ENCODE assay signal across 27 cellular contexts in genomic region chr5:134273642-134274361, GRCh38. TPM values are rescaled to one million over a fixed set of nuclear protein-coding genes. Genes with fewer than 3 reads are reported as not detected.
A peak's percentile ranks its signal among the peaks of the same experiment; 100 is the strongest.
DNase-seq lines count a peak whose midpoint lies in the region; FAIRE-seq and TF ChIP-seq lines count a peak whose summit lies in the region.
"Had no signal": no experiment of that assay in that cellular context is flagged by ENCODE, and none has a peak within 500 bp of the region (broad histone marks: within the 10 kb centered on the region; RNA-seq: fewer than 3 reads in every experiment).

No MANE protein-coding gene starts in this region.

- no peak overlapping the region for H3K27ac ChIP-seq in H1 (ENCODE audit: low read depth, low read length)
- no peak overlapping the region for H3K27ac ChIP-seq in trophoblast cell (ENCODE audit: low read depth, low read length)
- H3K27ac ChIP-seq: heart left ventricle, KMS-11, upper lobe of right lung had no signal

- H3K4ac ChIP-seq in H1 (replicated peaks; ENCODE audit: insufficient read length, low read depth, low read length), result no peak overlapping the region
- no peak overlapping the region for H3K4ac ChIP-seq in trophoblast cell (ENCODE audit: low read depth, low read length)

- no peak overlapping the region for H2BK120ac ChIP-seq in H1 (replicated peaks; ENCODE audit: low read depth, low read length)
- H2BK120ac ChIP-seq in trophoblast cell (ENCODE audit: insufficient read depth, low read length, poor library complexity), result no peak overlapping the region

- H2BK5ac ChIP-seq in H1 (ENCODE audit: low read depth, low read length), result no peak overlapping the region
- H2BK5ac ChIP-seq in trophoblast cell (ENCODE audit: low read depth, low read length, poor library complexity), result no peak overlapping the region

- TF ChIP-seq CTCF in H1 (IDR thresholded peaks at IDR 0.05; ENCODE audit: control extremely low read depth in 1 of 3, insufficient read depth in 1 of 3, low read depth in 1 of 3, low read length in 3 of 3), result no peak
- TF ChIP-seq CTCF in GM13977 (IDR thresholded peaks at IDR 0.05; ENCODE audit: extremely low read depth, insufficient read depth, missing control alignments), result no peak

- CTCF ChIA-PET in H1 (lab: Charles Lee; ENCODE audit: partially characterized antibody), result interaction anchor here (1.0 kb wide), 1 partner anchor 16 kb away, joined by 7 read pairs; no protein-coding TSS in a partner anchor

- H3K79me1 ChIP-seq in H1 (ENCODE audit: low read depth, low read length) (no peaks in the 10 kb centered on the region), trophoblast cell (ENCODE audit: low read length) (no peaks in the 10 kb centered on the region)

- H3K14ac ChIP-seq in H1 (ENCODE audit: insufficient read length) (no peak overlapping the region), trophoblast cell (ENCODE audit: low read length) (no peak overlapping the region)

- H3K27me3 ChIP-seq in H1 (replicated peaks in 1 of 4; ENCODE audit: control insufficient read depth in 3 of 4, extremely low read depth in 1 of 4, insufficient read depth in 3 of 4, low read length in 3 of 4), result no peaks in the 10 kb centered on the region
- H3K27me3 ChIP-seq in trophoblast cell (ENCODE audit: insufficient read depth, low read length), result no peaks in the 10 kb centered on the region
- H3K27me3 ChIP-seq: heart left ventricle, upper lobe of right lung had no signal

- 85% methylated on average over 3 of the region's 3 CpGs; no CpG with 5 or more reads in 1 of the 2 experiments for WGBS in H1 (ENCODE audit: extremely low coverage in 1 of 2, insufficient coverage in 1 of 2, insufficient read length in 1 of 2, insufficient replicate concordance in 2 of 2, low coverage in 1 of 2, low lambda C conversion rate in 2 of 2, missing lambda C conversion rate in 1 of 2), 2 experiments
- WGBS in trophoblast cell (ENCODE audit: extremely low coverage, insufficient coverage, insufficient read length), result no CpG with 5 or more reads among the region's 3 CpGs

- H3K56ac ChIP-seq in H1 (replicated peaks; ENCODE audit: insufficient read length, low read depth, low read length), result no peak overlapping the region

- no peak overlapping the region for H3K9ac ChIP-seq in H1 (replicated peaks in 1 of 4; ENCODE audit: extremely low read depth in 1 of 4, low read depth in 3 of 4, low read length in 3 of 4)
- no peak overlapping the region for H3K9ac ChIP-seq in trophoblast cell (ENCODE audit: low read length)
- H3K9ac ChIP-seq: KMS-11 had no signal

- no peak overlapping the region for H3K4me3 ChIP-seq in H1 (ENCODE audit: extremely low read depth in 1 of 4, insufficient read depth in 2 of 4, low read depth in 3 of 4, low read length in 4 of 4)
- no peak overlapping the region for H3K4me3 ChIP-seq in trophoblast cell (ENCODE audit: low read depth, low read length)
- H3K4me3 ChIP-seq: heart left ventricle, upper lobe of right lung had no signal

- FAIRE-seq in H1 (lab: Jason Lieb, UNC), result no peak
- FAIRE-seq: GM18507, small intestine had no signal

- no peak overlapping the region for H4K5ac ChIP-seq in H1 (ENCODE audit: insufficient read length, low read depth, low read length)

- peak overlapping the region; percentile 65; the same call in 1 of the 2 replicates for H2AFZ ChIP-seq in H1 (ENCODE audit: low read length)
- H2AFZ ChIP-seq in trophoblast cell (ENCODE audit: insufficient read depth, low read length, poor library complexity), result no peak overlapping the region

- H2BK15ac ChIP-seq in H1 (ENCODE audit: low read length), result no peak overlapping the region

- POLR2A ChIA-PET in H1 (lab: Charles Lee; ENCODE audit: partially characterized antibody), result interaction anchor here (1.5 kb wide), 1 partner anchor 26 kb away, joined by 3 read pairs; no protein-coding TSS in a partner anchor

- H3K4me2 ChIP-seq in H1 (ENCODE audit: insufficient read depth in 1 of 2, low read depth in 2 of 2, low read length in 2 of 2), result no peak overlapping the region
- H3K4me2 ChIP-seq in trophoblast cell (ENCODE audit: low read length), result no peak overlapping the region
- H3K4me2 ChIP-seq: KMS-11 had no signal

- in situ Hi-C loops in GM13977 (cut with MboI; ENCODE audit: low pct_unique_long_range_greater_than_20kb, low sequenced_read_pairs, unreplicated experiment), result no loop called here

- no peaks in the 10 kb centered on the region for H3K79me2 ChIP-seq in H1 (ENCODE audit: control insufficient read depth in 1 of 2, insufficient read depth in 2 of 2, low read length in 2 of 2)
- H3K79me2 ChIP-seq in trophoblast cell (ENCODE audit: control insufficient read depth, insufficient read depth, low read length, poor library complexity), result no peaks in the 10 kb centered on the region

- no peak overlapping the region for H2AK5ac ChIP-seq in H1 (ENCODE audit: low read depth, low read length)
- no peak overlapping the region for H2AK5ac ChIP-seq in trophoblast cell (ENCODE audit: low read length)

- no peak overlapping the region for H2BK20ac ChIP-seq in H1 (ENCODE audit: low read length)

- H4K91ac ChIP-seq in H1 (replicated peaks; ENCODE audit: insufficient read length, low read length), result no peak overlapping the region
- H4K91ac ChIP-seq in trophoblast cell (ENCODE audit: low read depth, low read length), result no peak overlapping the region

- no peaks in the 10 kb centered on the region for H3K36me3 ChIP-seq in H1 (ENCODE audit: control insufficient read depth in 2 of 4, insufficient read depth in 4 of 4, low read length in 3 of 4)
- no peaks in the 10 kb centered on the region for H3K36me3 ChIP-seq in trophoblast cell (ENCODE audit: control insufficient read depth in 1 of 2, insufficient read depth in 2 of 2, low read length in 2 of 2)
- H3K36me3 ChIP-seq: heart left ventricle, upper lobe of right lung had no signal

- TF ChIP-seq RAD21 in H1 (IDR thresholded peaks at IDR 0.05 in 1 of 2, conservative IDR thresholded peaks at IDR 0.05 in 1 of 2; ENCODE audit: low read depth in 2 of 2, low read length in 2 of 2), result no peak

- H3K18ac ChIP-seq in H1 (ENCODE audit: extremely low read depth, low read length) (no peak overlapping the region), trophoblast cell (ENCODE audit: low read length) (no peak overlapping the region)

- H4K12ac ChIP-seq in trophoblast cell (ENCODE audit: low read depth, low read length), result no peak overlapping the region

- H2BK12ac ChIP-seq in H1 (ENCODE audit: low read depth, low read length) (no peak overlapping the region), trophoblast cell (ENCODE audit: low read length) (no peak overlapping the region)

- H3K4me1 ChIP-seq in H1 (replicated peaks in 1 of 4; ENCODE audit: control insufficient read depth in 3 of 4, insufficient read depth in 4 of 4, low read length in 3 of 4) (no peaks in the 10 kb centered on the region), trophoblast cell (ENCODE audit: control insufficient read depth in 1 of 2, insufficient read depth in 2 of 2, low read length in 2 of 2) (no peaks in the 10 kb centered on the region)
- H3K4me1 ChIP-seq: heart left ventricle, upper lobe of right lung had no signal

- H3K23ac ChIP-seq in H1 (ENCODE audit: insufficient read length) (no peak overlapping the region), trophoblast cell (ENCODE audit: low read length) (no peak overlapping the region)

- DNase-seq in NCI-H2171 treated with DMSO at 0.1 percent for 48 hours (lab: John Stamatoyannopoulos, UW) (peak; percentile 76), NCI-H2171 (lab: John Stamatoyannopoulos, UW) (no peak), NCI-H524 (lab: John Stamatoyannopoulos, UW) (peak; percentile 55 to 82), H1 (ENCODE audit: low read depth in 1 of 2, low spot score in 2 of 2) (no peak), trophoblast cell (peak; percentile 40 to 82), NOMO-1 (lab: John Stamatoyannopoulos, UW; ENCODE audit: unreplicated experiment in 2 of 2) (no peak), GM13977 (ENCODE audit: low spot score) (no peak), T1000 (lab: John Stamatoyannopoulos, UW) (no peak)
- DNase-seq: activated CD4-positive, CD25-positive, alpha-beta regulatory T cell treated with anti-CD3 and anti-CD28 coated beads, Interleukin-2, amount 50 U/mL, for 72 hours; activated CD8-positive, alpha-beta T cell treated with anti-CD3 and anti-CD28 coated beads for 36 hours; activated naive CD8-positive, alpha-beta T cell treated with anti-CD3 and anti-CD28 coated beads, Interleukin-2, amount 50 U/mL, for 24 hours; CD8-positive, alpha-beta memory T cell; GDM1; GOT3; heart left ventricle; left colon; MV-4-11; NCI-H187 treated with DMSO at 0.1 percent for 48 hours; nucleus accumbens; retina; Right ventricle myocardium superior; small intestine; stimulated activated CD4-positive, alpha-beta T cell treated with anti-CD3 and anti-CD28 coated beads, Interleukin-2, amount 100 ng/mL, for 24 hours; substantia nigra; upper lobe of right lung had no signal

- no peak for TF ChIP-seq POLR2A in H1 (IDR thresholded peaks at IDR 0.05; ENCODE audit: control extremely low read depth in 1 of 2, low read depth in 2 of 2, low read length in 2 of 2)

- no peak for TF ChIP-seq EP300 in H1 (IDR thresholded peaks at IDR 0.05; ENCODE audit: borderline replicate concordance in 1 of 2, low read depth in 2 of 2, low read length in 2 of 2)

- no peak overlapping the region for H4K8ac ChIP-seq in H1 (ENCODE audit: extremely low read depth, insufficient read depth, low read length)
- no peak overlapping the region for H4K8ac ChIP-seq in trophoblast cell (ENCODE audit: low read depth, low read length)

- H3K23me2 ChIP-seq in H1 (ENCODE audit: low read depth, low read length), result no peaks in the 10 kb centered on the region

- no peaks in the 10 kb centered on the region for H4K20me1 ChIP-seq in H1 (replicated peaks in 1 of 2; ENCODE audit: control insufficient read depth in 1 of 2, insufficient read depth in 2 of 2, low read length in 2 of 2)

- peaks cover 0 to 5% of the 10 kb centered on the region in 2 experiments; a peak in 1 of 4 replicates for H3K9me3 ChIP-seq in H1 (ENCODE audit: insufficient read depth in 2 of 2, low read depth in 1 of 2, low read length in 1 of 2)
- no peaks in the 10 kb centered on the region for H3K9me3 ChIP-seq in trophoblast cell (ENCODE audit: insufficient read depth, low read depth, low read length)
- H3K9me3 ChIP-seq: upper lobe of right lung had no signal

RNA-seq across cellular contexts. Expression of gene PPP2CA, which starts 47.9 kb away (rescaled TPM):
- 205 and 211 TPM in 2 replicates for total RNA-seq in H1 (2021; fragmentation: NEBNext Ultra II Directional; extraction: Animal tissue kit (Norgen Biotek cat#: 25700))
- 75.0 and 105 TPM in 2 replicates for polyA plus RNA-seq in H1 (2011; rRNA removed)
- 208 TPM for polyA plus RNA-seq in H1 (2011; cell fraction: cytosol; rRNA removed)
- polyA plus RNA-seq in H1 (2011; cell fraction: nucleus; rRNA removed), result 72.2 TPM
- polyA plus RNA-seq in H1 (2012, experiment 1 of 2), result 191 to 217 TPM (median 207 TPM) in 4 replicates
- 8.6 TPM for polyA plus RNA-seq in H1 (2012, experiment 2 of 2)
- polyA plus RNA-seq in H1 (2013, experiment 1 of 2), result 48.5 TPM
- polyA plus RNA-seq in H1 (2013, experiment 2 of 2), result 48.1 TPM
- polyA minus RNA-seq in H1 (2011; rRNA and poly(A)+ RNA removed), result 123 and 127 TPM in 2 replicates
- 137 TPM for polyA minus RNA-seq in H1 (2011; cell fraction: cytosol; rRNA and poly(A)+ RNA removed)
- polyA minus RNA-seq in H1 (2011; cell fraction: nucleus; rRNA and poly(A)+ RNA removed), result 47.4 TPM
- polyA plus RNA-seq in trophoblast cell (2013), result 60.9 and 63.0 TPM in 2 replicates

Comparison
In these comparisons a context has a peak if more than half of its experiments do, and no peak if none do; other contexts are left out.
1. DNase-seq: peak in NCI-H2171 treated with DMSO at 0.1 percent for 48 hours (single experiment), NCI-H524 (2 of 2) and trophoblast cell (2 of 2); none in NCI-H2171 (single experiment), H1 (0 of 2), NOMO-1 (0 of 2), GM13977 (single experiment) and T1000 (single experiment).